Comparison of ENCODE assay signal across 10 cellular contexts in the genomic region with DNA sequence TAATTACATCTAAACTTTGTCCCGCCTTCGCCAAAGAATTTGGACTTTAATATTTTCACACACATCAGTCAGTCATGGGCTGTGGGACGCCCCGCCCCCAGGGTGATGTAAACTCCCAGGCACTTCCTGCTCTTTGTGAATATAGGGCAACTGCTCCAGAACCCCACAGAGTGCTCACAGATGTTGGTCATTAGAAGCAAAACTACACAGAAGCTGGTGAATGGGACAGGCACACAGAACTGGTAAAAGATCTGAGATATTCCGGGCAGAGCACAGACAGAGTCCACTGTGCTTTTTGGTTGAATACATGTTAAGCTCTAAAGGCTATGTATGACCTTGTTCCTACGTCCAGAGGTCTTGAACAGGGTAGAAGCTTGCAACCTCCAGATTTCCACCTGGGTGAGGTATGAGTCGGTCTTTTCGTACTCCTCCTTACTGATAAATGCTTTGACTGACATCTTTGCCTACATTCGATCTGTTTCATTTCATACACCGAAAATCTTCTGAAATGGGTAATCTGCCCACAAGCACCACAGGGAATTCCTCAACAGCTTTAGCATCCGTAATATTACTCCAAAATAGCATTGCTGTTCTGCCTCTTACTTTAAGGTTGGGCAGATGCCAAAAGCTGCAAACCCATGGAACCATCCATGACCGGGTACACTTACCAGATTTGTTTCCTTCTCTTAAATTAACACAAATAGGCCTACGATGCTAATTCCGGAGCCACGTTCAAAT.
DNase-seq lines count a peak whose midpoint lies in the region; FAIRE-seq and TF ChIP-seq lines count a peak whose summit lies in the region.
"Had no signal": no experiment of that assay in that cellular context is flagged by ENCODE, and none has a peak within 500 bp of the region (broad histone marks: within the 10 kb centered on the region; RNA-seq: fewer than 3 reads in every experiment).

No MANE protein-coding gene starts in this region.

- H3K36me3 ChIP-seq in astrocyte (ENCODE audit: insufficient read depth, low read length) = no peaks in the 10 kb centered on the region
- H3K36me3 ChIP-seq in left ventricle myocardium inferior = no peaks in the 10 kb centered on the region
- no peaks in the 10 kb centered on the region for H3K36me3 ChIP-seq in stomach smooth muscle (ENCODE audit: control insufficient read depth in 2 of 2, insufficient read depth in 2 of 2, low read length in 2 of 2)

- no peaks in the 10 kb centered on the region for H3K27me3 Mint-ChIP-seq in astrocyte (ENCODE audit: low read depth, unreplicated experiment)

- no peaks in the 10 kb centered on the region for H3K36me3 Mint-ChIP-seq in astrocyte (ENCODE audit: low read depth, unreplicated experiment)

- H2AFZ ChIP-seq in astrocyte (ENCODE audit: low read depth, low read length) = peak overlapping the region; percentile 26

- H3K9ac ChIP-seq in astrocyte (ENCODE audit: low read length) (peak overlapping the region; percentile 20), stomach smooth muscle (ENCODE audit: low read length in 2 of 2) (no peak overlapping the region)

- no peak for TF ChIP-seq CTCF in HFF-Myc (IDR thresholded peaks at IDR 0.05; ENCODE audit: low read depth, low read length, missing control alignments)
- TF ChIP-seq CTCF in astrocyte (IDR thresholded peaks at IDR 0.05; ENCODE audit: insufficient read depth, low read depth, low read length) = no peak
- no peak for TF ChIP-seq CTCF in left ventricle myocardium inferior (IDR thresholded peaks at IDR 0.05; ENCODE audit: borderline replicate concordance)

- peak overlapping the region; percentile 91 for H3K27ac Mint-ChIP-seq in astrocyte (ENCODE audit: unreplicated experiment)

- H3K9me3 Mint-ChIP-seq in astrocyte (ENCODE audit: unreplicated experiment) = no peaks in the 10 kb centered on the region

- no peak overlapping the region for H3K4me3 ChIP-seq in HFF-Myc (replicated peaks; ENCODE audit: low read depth, low read length)
- peak overlapping the region; percentile 19 for H3K4me3 ChIP-seq in astrocyte (ENCODE audit: insufficient read depth, low read depth, low read length)
- H3K4me3 ChIP-seq in left ventricle myocardium inferior = no peak overlapping the region
- no peak overlapping the region for H3K4me3 ChIP-seq in stomach smooth muscle (ENCODE audit: low read length in 2 of 2)

- peak overlapping the region; percentile 59 for H3K4me2 ChIP-seq in astrocyte (ENCODE audit: low read length)

- H3K27me3 ChIP-seq in astrocyte (ENCODE audit: insufficient read depth, low read length) (no peaks in the 10 kb centered on the region), left ventricle myocardium inferior (ENCODE audit: low read depth) (no peaks in the 10 kb centered on the region), stomach smooth muscle (ENCODE audit: control insufficient read depth in 1 of 2, insufficient read depth in 2 of 2, low read length in 2 of 2) (no peaks in the 10 kb centered on the region)

- H3K4me1 ChIP-seq in astrocyte (ENCODE audit: insufficient read depth, low read length) = peaks cover 14% of the 10 kb centered on the region
- no peaks in the 10 kb centered on the region for H3K4me1 ChIP-seq in left ventricle myocardium inferior
- peaks cover 3% of the 10 kb centered on the region for H3K4me1 ChIP-seq in stomach smooth muscle (ENCODE audit: control insufficient read depth, insufficient read depth, low read length)

- no peaks in the 10 kb centered on the region for H4K20me1 ChIP-seq in astrocyte (ENCODE audit: insufficient read depth, low read length)

- peak; percentile 50 for DNase-seq in HFF-Myc (ENCODE audit: extremely low read depth, low read depth)
- DNase-seq in astrocyte (ENCODE audit: low read depth) = peak; percentile 64
- DNase-seq in left ventricle myocardium inferior = peak; percentile 50
- DNase-seq in DMS79 treated with DMSO at 0.1 percent for 48 hours (lab: John Stamatoyannopoulos, UW) = no peak
- no peak for DNase-seq in NCI-H748 treated with DMSO at 0.1 percent for 48 hours (lab: John Stamatoyannopoulos, UW)
- no peak for DNase-seq in COR-L47 (lab: John Stamatoyannopoulos, UW)
- no peak for DNase-seq in NCI-H2107 (lab: John Stamatoyannopoulos, UW)
- DNase-seq: NCI-H1417 treated with DMSO at 0.1 percent for 48 hours, SW 1271 had no signal

- no peak overlapping the region for H3K4me3 Mint-ChIP-seq in astrocyte (ENCODE audit: unreplicated experiment)

- H3K27ac ChIP-seq in astrocyte (ENCODE audit: low read depth, low read length) = peak overlapping the region; percentile 48
- peak overlapping the region; percentile 56 for H3K27ac ChIP-seq in left ventricle myocardium inferior (replicated peaks)
- peak overlapping the region; percentile 13 for H3K27ac ChIP-seq in stomach smooth muscle (ENCODE audit: low read length)

- H3K9me3 ChIP-seq in astrocyte (ENCODE audit: insufficient read depth, low read depth, low read length) (no peaks in the 10 kb centered on the region), left ventricle myocardium inferior (replicated peaks) (no peaks in the 10 kb centered on the region), stomach smooth muscle (ENCODE audit: control insufficient read depth in 2 of 2, low read length in 2 of 2) (no peaks in the 10 kb centered on the region)

- intact Hi-C loops in left ventricle myocardium inferior (cut with micrococcal nuclease) = no loop called here

- H3K79me2 ChIP-seq in astrocyte (ENCODE audit: insufficient read depth, low read length) = no peaks in the 10 kb centered on the region

- peak; percentile 82 for FAIRE-seq in astrocyte (lab: Jason Lieb, UNC)

- H3K4me1 Mint-ChIP-seq in astrocyte (ENCODE audit: low read depth, unreplicated experiment) = peaks cover 25% of the 10 kb centered on the region

Comparison
In these comparisons a context has a peak if more than half of its experiments do, and no peak if none do; other contexts are left out.
1. DNase-seq: peak in HFF-Myc (single experiment), astrocyte (single experiment) and left ventricle myocardium inferior (single experiment); none in DMS79 treated with DMSO at 0.1 percent for 48 hours (single experiment), NCI-H748 treated with DMSO at 0.1 percent for 48 hours (single experiment), COR-L47 (single experiment) and NCI-H2107 (single experiment).
2. Peak in every context shown above with its lines, with median percentiles within 50 percentile points of each other: H3K27ac ChIP-seq.